Comparison of ENCODE assay signal across 1 cellular context in genomic region chr7:2105917-2106316, GRCh38.
TF ChIP-seq lines count a peak whose summit lies in the region.

No MANE protein-coding gene starts in this region.

TF ChIP-seq in H1, 55 proteins besides CTCF, POLR2A, EP300 and RAD21 (continued from another document):
- TF ChIP-seq EZH2 (IDR thresholded peaks at IDR 0.05; ENCODE audit: low read depth, low read length, severe bottlenecking) (no peak), POLR2AphosphoS5 (IDR thresholded peaks at IDR 0.05; ENCODE audit: low read depth, low read length) (no peak), JUN (IDR thresholded peaks at IDR 0.05; ENCODE audit: low read depth, low read length) (no peak), KDM5A (IDR thresholded peaks at IDR 0.05; ENCODE audit: low read length) (no peak), ZNF274 (IDR thresholded peaks at IDR 0.05; ENCODE audit: borderline replicate concordance, extremely low read depth, low read length) (no peak), SIX5 (IDR thresholded peaks at IDR 0.05; ENCODE audit: low read depth, low read length) (no peak), CHD1 (IDR thresholded peaks at IDR 0.05; ENCODE audit: low read depth, low read length) (no peak), TCF12 (IDR thresholded peaks at IDR 0.05; ENCODE audit: low read depth, low read length) (no peak), SAP30 (IDR thresholded peaks at IDR 0.05; ENCODE audit: insufficient read depth, insufficient replicate concordance, low read length) (no peak), TEAD4 (IDR thresholded peaks at IDR 0.05; ENCODE audit: low read depth, low read length) (no peak), CEBPB (IDR thresholded peaks at IDR 0.05; ENCODE audit: low read depth, low read length) (no peak), KDM4A (IDR thresholded peaks at IDR 0.05; ENCODE audit: low read depth, low read length, severe bottlenecking) (no peak)
TF ChIP-seq in H1: peak in this region for 0.
